ENCODE assay signal across 8 cellular contexts in the genomic region with DNA sequence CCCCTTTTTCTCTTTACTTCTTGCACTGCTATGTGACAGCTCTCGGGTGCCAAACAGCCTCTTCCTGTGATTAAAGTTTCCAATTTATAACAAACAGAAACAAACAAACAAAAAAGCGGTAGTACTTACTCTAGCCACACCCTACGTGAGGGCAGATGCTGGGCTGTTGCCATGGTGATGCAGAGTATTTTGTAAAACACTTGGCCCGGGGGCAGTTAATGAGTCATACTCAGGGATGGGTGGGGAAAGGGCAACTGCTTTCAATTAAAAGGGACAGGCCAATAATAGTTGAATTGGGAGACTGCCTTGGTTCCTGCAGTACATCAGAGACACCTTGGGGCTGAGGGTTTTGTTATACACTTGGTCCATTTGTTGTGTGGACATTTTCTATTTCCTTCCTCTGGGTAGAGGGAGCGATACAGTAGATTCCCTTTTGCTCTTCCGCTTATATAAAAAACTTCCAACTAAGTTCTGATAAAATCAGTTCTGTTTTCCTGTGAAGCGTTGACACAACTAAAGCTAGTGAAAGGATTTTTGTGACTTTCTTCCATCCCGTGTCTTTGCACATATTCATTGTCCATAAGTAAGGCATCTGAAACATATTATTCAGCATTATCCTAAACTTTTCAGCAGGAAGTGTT. TPM values are rescaled to one million over a fixed set of nuclear protein-coding genes. Genes with fewer than 3 reads are reported as not detected.
DNase-seq lines count a peak whose midpoint lies in the region; ATAC-seq and TF ChIP-seq lines count a peak whose summit lies in the region.

No MANE protein-coding gene starts in this region.

- H3K9me3 ChIP-seq in effector memory CD4-positive, alpha-beta T cell (ENCODE audit: control insufficient read depth, low read length), result no peaks in the 10 kb centered on the region
- H3K9me3 ChIP-seq in mucosa of descending colon (no peaks in the 10 kb centered on the region), WERI-Rb-1 (ENCODE audit: severe bottlenecking) (peaks cover 13% of the 10 kb centered on the region)

- intact Hi-C loops in mucosa of descending colon (cut with DNase I, micrococcal nuclease), result no loop called here

- no peaks in the 10 kb centered on the region for H3K36me3 ChIP-seq in effector memory CD4-positive, alpha-beta T cell (ENCODE audit: control insufficient read depth, insufficient read depth, low read length)
- H3K36me3 ChIP-seq in mucosa of descending colon (ENCODE audit: low read depth), result no peaks in the 10 kb centered on the region
- no peaks in the 10 kb centered on the region for H3K36me3 ChIP-seq in WERI-Rb-1

- peak; percentile 87 for ATAC-seq in mucosa of descending colon

- no peak overlapping the region for H3K4me3 ChIP-seq in effector memory CD4-positive, alpha-beta T cell (ENCODE audit: insufficient read depth, low read depth, low read length, poor library complexity, severe bottlenecking)
- H3K4me3 ChIP-seq in mucosa of descending colon (no peak overlapping the region), WERI-Rb-1 (ENCODE audit: low read depth, low read length) (no peak overlapping the region)

- TF ChIP-seq CTCF in mucosa of descending colon (IDR thresholded peaks at IDR 0.05), result no peak
- no peak for TF ChIP-seq CTCF in WERI-Rb-1 (IDR thresholded peaks at IDR 0.05; ENCODE audit: low read depth, low read length)

- H3K27me3 ChIP-seq in effector memory CD4-positive, alpha-beta T cell (replicated peaks; ENCODE audit: control insufficient read depth, insufficient read depth, low read length, poor library complexity, severe bottlenecking), result no peaks in the 10 kb centered on the region
- H3K27me3 ChIP-seq in WERI-Rb-1 (ENCODE audit: insufficient read depth, low read depth, severe bottlenecking), result peaks cover 100% of the 10 kb centered on the region

- DNase-seq in NCI-H146 (lab: John Stamatoyannopoulos, UW) (peak; percentile 15), NCI-H146 treated with DMSO at 0.1 percent for 48 hours (lab: John Stamatoyannopoulos, UW; ENCODE audit: unreplicated experiment) (no peak), NCI-H446 treated with DMSO at 0.1 percent for 48 hours (lab: John Stamatoyannopoulos, UW) (peak; percentile 69), mucosa of descending colon (peak; percentile 76 to 88 (median 78)), WERI-Rb-1 (no peak)
- peak; percentile 65 to 70 for DNase-seq in activated CD4-positive, alpha-beta T cell treated with anti-CD3 and anti-CD28 coated beads, Interleukin-2, amount 50 U/mL, for 4 hours
- peak; percentile 87 to 90 (median 89) for DNase-seq in effector memory CD4-positive, alpha-beta T cell
- peak; percentile 83 for DNase-seq in stimulated activated CD8-positive, alpha-beta memory T cell treated with anti-CD3 and anti-CD28 coated beads, Interleukin-4, amount 100 ng/mL, for 48 hours

- peaks cover 17% of the 10 kb centered on the region for H3K4me1 ChIP-seq in effector memory CD4-positive, alpha-beta T cell (ENCODE audit: control insufficient read depth, insufficient read depth, low read length, poor library complexity, severe bottlenecking)
- H3K4me1 ChIP-seq in mucosa of descending colon (ENCODE audit: low read depth), result peaks cover 31% of the 10 kb centered on the region

- H3K27ac ChIP-seq in effector memory CD4-positive, alpha-beta T cell (ENCODE audit: insufficient read depth, low read length, poor library complexity, severe bottlenecking), result peak overlapping the region; percentile 87
- H3K27ac ChIP-seq in WERI-Rb-1, result no peak overlapping the region

RNA-seq across cellular contexts. Expression of gene THEM4, which starts 36.5 kb away (rescaled TPM):
- 10 to 100 TPM in 2 of 3 donors, 1 to 10 TPM in 1; 9.1 to 12.7 (median 11.3) TPM for total RNA-seq in mucosa of descending colon

RNA-seq across cellular contexts. Expression of gene S100A10, which starts 47.8 kb away (rescaled TPM):
- total RNA-seq in mucosa of descending colon, result 1,000 to 10,000 TPM in 2 of 3 donors, 100 to 1,000 TPM in 1; 540 to 1,335 (median 1,083) TPM

Comparison
In these comparisons a context has a peak if more than half of its experiments do, and no peak if none do; other contexts are left out.
1. DNase-seq: peak in NCI-H146 (single experiment), NCI-H446 treated with DMSO at 0.1 percent for 48 hours (single experiment), activated CD4-positive, alpha-beta T cell treated with anti-CD3 and anti-CD28 coated beads, Interleukin-2, amount 50 U/mL, for 4 hours (2 of 2), effector memory CD4-positive, alpha-beta T cell (3 of 3), mucosa of descending colon (3 of 3) and stimulated activated CD8-positive, alpha-beta memory T cell treated with anti-CD3 and anti-CD28 coated beads, Interleukin-4, amount 100 ng/mL, for 48 hours (single experiment); none in NCI-H146 treated with DMSO at 0.1 percent for 48 hours (single experiment) and WERI-Rb-1 (single experiment).